Comparison of ENCODE assay signal across 8 cellular contexts in the genomic region with DNA sequence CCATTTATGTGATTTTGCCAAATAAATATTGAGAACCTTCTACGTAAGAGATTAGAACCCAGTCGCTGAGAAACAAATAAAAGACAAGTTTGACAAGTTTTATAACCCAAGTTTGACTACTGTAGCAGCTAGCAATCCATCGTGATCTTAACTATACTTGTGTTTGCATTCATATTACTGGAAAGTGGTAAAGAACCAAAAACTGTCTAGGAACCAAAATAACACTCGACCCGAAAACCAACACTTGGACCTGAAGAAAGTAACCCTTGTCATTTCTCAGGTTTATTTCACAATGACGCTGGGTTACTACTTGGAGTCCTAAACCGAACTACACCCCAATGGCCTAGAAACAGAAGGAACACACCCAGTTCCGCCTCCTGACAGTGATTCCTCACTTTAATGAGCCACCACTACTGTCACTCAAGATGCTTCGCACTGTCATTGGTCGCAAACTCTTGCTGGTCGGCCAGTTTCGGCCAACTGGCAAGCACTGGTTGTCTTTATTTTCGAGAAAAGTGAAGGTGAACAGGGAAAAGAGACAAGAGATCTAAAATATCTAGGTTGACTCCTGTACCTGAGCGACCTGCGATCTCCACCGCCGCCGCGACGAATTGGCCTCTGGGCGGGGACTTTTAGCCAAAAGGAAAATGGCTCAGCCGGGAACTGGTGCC. TPM values are rescaled to one million over a fixed set of nuclear protein-coding genes. Genes with fewer than 3 reads are reported as not detected.
DNase-seq lines count a peak whose midpoint lies in the region; ATAC-seq lines count a peak whose summit lies in the region.

No MANE protein-coding gene starts in this region.

- no peaks in the 10 kb centered on the region for H3K27me3 ChIP-seq in effector memory CD4-positive, alpha-beta T cell (replicated peaks; ENCODE audit: control insufficient read depth, insufficient read depth, low read length, poor library complexity, severe bottlenecking)

- H3K4me3 ChIP-seq in effector memory CD4-positive, alpha-beta T cell (ENCODE audit: insufficient read depth, low read depth, low read length, poor library complexity, severe bottlenecking): peak overlapping the region; percentile 92

- H3K27ac ChIP-seq in effector memory CD4-positive, alpha-beta T cell (ENCODE audit: insufficient read depth, low read length, poor library complexity, severe bottlenecking): peak overlapping the region; percentile 96

- H3K9me3 ChIP-seq in effector memory CD4-positive, alpha-beta T cell (ENCODE audit: control insufficient read depth, low read length): no peaks in the 10 kb centered on the region

- DNase-seq in CMK (ENCODE audit: low read depth) (peak; percentile 78), HT1080 (ENCODE audit: low read depth) (peak; percentile 91), NOMO-1 (lab: John Stamatoyannopoulos, UW; ENCODE audit: unreplicated experiment in 2 of 2) (peak; percentile 89 to 96), lung microvascular endothelial cell (ENCODE audit: low read depth in 2 of 2) (peak; percentile 95 to 97)
- peak; percentile 27 to 44 (median 44) for DNase-seq in activated CD8-positive, alpha-beta memory T cell treated with anti-CD3 and anti-CD28 coated beads for 48 hours (ENCODE audit: low read depth in 2 of 3, low spot score in 2 of 3)
- peak; percentile 68 to 80 (median 75) for DNase-seq in effector memory CD4-positive, alpha-beta T cell
- DNase-seq in stimulated activated CD4-positive, alpha-beta T cell treated with anti-CD3 and anti-CD28 coated beads, TNF-alpha, amount 100 ng/mL, for 4 hours (ENCODE audit: low read depth in 3 of 3): peak; percentile 40 to 65 (median 50)

- peaks cover 21% of the 10 kb centered on the region for H3K4me1 ChIP-seq in effector memory CD4-positive, alpha-beta T cell (ENCODE audit: control insufficient read depth, insufficient read depth, low read length, poor library complexity, severe bottlenecking)

- ATAC-seq in GM21381 (IDR thresholded peaks at IDR 0.05; ENCODE audit: unreplicated experiment): peak; percentile 98

- no peaks in the 10 kb centered on the region for H3K36me3 ChIP-seq in effector memory CD4-positive, alpha-beta T cell (ENCODE audit: control insufficient read depth, insufficient read depth, low read length)

RNA-seq across cellular contexts. Expression of a gene that starts 0.5 kb away (rescaled TPM):
- 20.3 and 22.2 TPM in 2 replicates for total RNA-seq in HT1080 (2014; rRNA removed; shearing (Covaris generic))
- 22.3 and 25.3 TPM in 2 replicates for polyA plus RNA-seq in HT1080 (2015; cell fraction: cytosol; rRNA removed)
- 15.5 and 17.0 TPM in 2 replicates for polyA plus RNA-seq in HT1080 (2015; cell fraction: nucleus; rRNA removed)
- 19.2 and 31.5 TPM in 2 replicates for total RNA-seq in lung microvascular endothelial cell

RNA-seq across cellular contexts. Expression of a gene that starts 0.7 kb away (rescaled TPM):
- total RNA-seq in HT1080 (2014; rRNA removed; shearing (Covaris generic)): 12.4 and 13.9 TPM in 2 replicates
- polyA plus RNA-seq in HT1080 (2015; cell fraction: cytosol; rRNA removed): 16.8 and 21.1 TPM in 2 replicates
- 49.5 and 53.9 TPM in 2 replicates for polyA plus RNA-seq in HT1080 (2015; cell fraction: nucleus; rRNA removed)
- total RNA-seq in lung microvascular endothelial cell: 5.8 and 6.8 TPM in 2 replicates

Comparison
In these comparisons a context has a peak if more than half of its experiments do, and no peak if none do; other contexts are left out.
1. Peak in every context shown above with its lines: DNase-seq, ATAC-seq, H3K4me3 ChIP-seq and H3K27ac ChIP-seq.
2. DNase-seq: peak in every context shown above with its lines; median percentile 96 in lung microvascular endothelial cell; 92 in NOMO-1; 91 in HT1080; 78 in CMK; 75 in effector memory CD4-positive, alpha-beta T cell; 50 in stimulated activated CD4-positive, alpha-beta T cell treated with anti-CD3 and anti-CD28 coated beads, TNF-alpha, amount 100 ng/mL, for 4 hours; 44 in activated CD8-positive, alpha-beta memory T cell treated with anti-CD3 and anti-CD28 coated beads for 48 hours.